ENCODE assay signal across 7 cellular contexts in genomic region chr1:116589101-116589735, GRCh38. TPM values are rescaled to one million over a fixed set of nuclear protein-coding genes. Genes with fewer than 3 reads are reported as not detected.
DNase-seq lines count a peak whose midpoint lies in the region; ATAC-seq and TF ChIP-seq lines count a peak whose summit lies in the region.
"Not testable (repeated sequence)": the region's sequence is repeated elsewhere in the genome, so short reads cannot be mapped to it uniquely, and the experiment has no call there.

No MANE protein-coding gene starts in this region.

- DNase-seq in Calu3: peak; percentile 39
- peak; percentile 61 for DNase-seq in LoVo (ENCODE audit: low spot score)
- peak; percentile 70 to 82 (median 75) for DNase-seq in adrenal gland
- DNase-seq in right lobe of liver: peak in 1 of 3 donors; percentile 74
- peak; percentile 73 for DNase-seq in renal cortical epithelial cell (ENCODE audit: low read depth)

- H3K4me1 Mint-ChIP-seq in Calu3 (ENCODE audit: low read depth, unreplicated experiment): peaks cover 13% of the 10 kb centered on the region

- intact Hi-C loops in Calu3 (cut with micrococcal nuclease; ENCODE audit: unreplicated experiment); adrenal gland (cut with DNase I): not testable (repeated sequence)
- intact Hi-C loops in right lobe of liver (cut with DNase I): loop anchor here in 1 of 2 donors (10.0 kb wide), 1 partner anchor 86 kb away; no protein-coding TSS in a partner anchor

- CTCF ChIA-PET in Calu3 (lab: Charles Lee): interaction anchor here (0.6 kb wide), 1 partner anchor 90 kb away, joined by 4 read pairs; no protein-coding TSS in a partner anchor

- peak; percentile 75 for ATAC-seq in SK-N-SH treated with all-trans-retinoic acid at 6 μM for 48 hours
- peak; percentile 69 for ATAC-seq in esophagus mucosa
- ATAC-seq in right lobe of liver: peak; percentile 65 to 97 (median 87)

- H3K9me3 ChIP-seq in adrenal gland (replicated peaks in 1 of 3); right lobe of liver: not testable (repeated sequence)

- WGBS in adrenal gland, 4 donors: 46 to 62% (median 56%) methylated on average over 9 of the region's 9 CpGs
- WGBS in right lobe of liver (ENCODE audit: insufficient coverage, low coverage, low lambda C conversion rate, missing lambda C conversion rate): 59% methylated on average over 5 of the region's 9 CpGs

- H3K4me1 ChIP-seq in adrenal gland (replicated peaks in 1 of 2); right lobe of liver: not testable (repeated sequence)

- H3K36me3 Mint-ChIP-seq in Calu3 (ENCODE audit: insufficient read depth, unreplicated experiment): not testable (repeated sequence)

- not testable (repeated sequence) for TF ChIP-seq CTCF in Calu3 (IDR thresholded peaks at IDR 0.05; ENCODE audit: unreplicated experiment); adrenal gland (IDR thresholded peaks at IDR 0.05); right lobe of liver (IDR thresholded peaks at IDR 0.05)

- H3K27ac ChIP-seq in adrenal gland, right lobe of liver: not testable (repeated sequence)

- H3K9me3 Mint-ChIP-seq in Calu3 (ENCODE audit: low read depth, unreplicated experiment): not testable (repeated sequence)

- not testable (repeated sequence) for H3K27me3 Mint-ChIP-seq in Calu3 (ENCODE audit: unreplicated experiment)

- not testable (repeated sequence) for H3K4me3 Mint-ChIP-seq in Calu3 (ENCODE audit: low read depth, unreplicated experiment)

- TF ChIP-seq POLR2A in adrenal gland (IDR thresholded peaks at IDR 0.05); right lobe of liver (IDR thresholded peaks at IDR 0.05): not testable (repeated sequence)

- not testable (repeated sequence) for H3K36me3 ChIP-seq in adrenal gland (replicated peaks in 1 of 2); right lobe of liver

- H3K27ac Mint-ChIP-seq in Calu3 (ENCODE audit: unreplicated experiment): peak overlapping the region; percentile 3

- not testable (repeated sequence) for H3K4me3 ChIP-seq in adrenal gland, right lobe of liver

- not testable (repeated sequence) for H3K27me3 ChIP-seq in adrenal gland, right lobe of liver

- not testable (repeated sequence) for BruUV-seq in Calu3 (replicated peaks; lab: Mats Ljungman, UMichigan)

RNA-seq across cellular contexts. Expression of gene CD58, which starts 18.4 kb away (rescaled TPM):
- total RNA-seq in Calu3 (2022): 18.9 and 22.9 TPM in 2 replicates
- 10 to 100 TPM in 6 of 8 donors, 1 to 10 TPM in 2; 9.5 to 41.1 (median 12.5) TPM for total RNA-seq in adrenal gland
- 10 to 100 TPM in 1 of 3 donors, 1 to 10 TPM in 2; 6.3 to 43.6 (median 9.8) TPM for polyA plus RNA-seq in adrenal gland
- total RNA-seq in esophagus mucosa: 19.8 TPM
- total RNA-seq in right lobe of liver: 10 to 100 TPM in 2 of 6 experiments, 1 to 10 TPM in 4; 3.5 to 13.8 (median 7.5) TPM
- 45.4 and 62.3 TPM in 2 replicates for total RNA-seq in renal cortical epithelial cell
